Comparison of ENCODE assay signal across 8 cellular contexts in the genomic region with DNA sequence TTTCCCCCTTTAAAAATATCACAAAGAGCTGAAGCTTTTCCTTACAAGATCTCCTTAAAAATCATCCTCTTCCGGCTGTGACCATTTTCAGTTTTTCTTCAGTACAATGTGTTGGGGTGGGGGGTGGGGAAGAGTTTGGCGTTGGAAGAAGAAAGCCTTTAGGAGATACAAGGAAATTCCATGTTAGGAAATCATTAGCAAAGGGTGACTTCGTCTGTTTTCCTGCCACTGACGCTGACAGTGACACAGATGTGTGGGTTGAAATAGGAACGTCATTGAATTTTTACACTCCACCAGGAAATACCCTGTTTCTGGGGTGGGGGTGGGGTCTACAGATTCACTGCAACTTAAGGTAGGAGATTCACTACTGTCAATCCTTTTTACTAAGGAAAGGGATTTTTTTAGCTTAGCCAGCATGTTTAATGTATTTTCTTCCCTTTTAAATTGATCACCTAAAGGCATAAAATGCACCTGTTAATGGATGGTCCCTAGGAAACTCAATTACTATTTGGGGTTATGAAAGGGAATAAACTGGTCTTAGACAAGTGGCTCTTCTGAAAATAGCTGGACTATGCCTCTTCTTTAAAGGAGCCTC. TPM values are rescaled to one million over a fixed set of nuclear protein-coding genes. Genes with fewer than 3 reads are reported as not detected.
DNase-seq lines count a peak whose midpoint lies in the region; ATAC-seq and TF ChIP-seq lines count a peak whose summit lies in the region.

No MANE protein-coding gene starts in this region.

- H3K4me1 ChIP-seq in A673 (ENCODE audit: insufficient read depth, low read length, poor library complexity, severe bottlenecking) = peaks cover 3% of the 10 kb centered on the region
- H3K4me1 ChIP-seq in naive thymus-derived CD4-positive, alpha-beta T cell (ENCODE audit: control insufficient read depth in 2 of 2, insufficient read depth in 2 of 2, low read length in 2 of 2) = peaks cover 0 to under 1% of the 10 kb centered on the region in 2 donors

- H3K27ac ChIP-seq in A673 (ENCODE audit: low read depth, low read length, poor library complexity, severe bottlenecking) = peak overlapping the region; percentile 70
- no peak overlapping the region for H3K27ac ChIP-seq in naive thymus-derived CD4-positive, alpha-beta T cell (ENCODE audit: low read depth, low read length)

- ATAC-seq in naive thymus-derived CD4-positive, alpha-beta T cell = no peak

- TF ChIP-seq CTCF in A673 (conservative IDR thresholded peaks at IDR 0.05; ENCODE audit: low read depth, low read length) = no peak

- H3K4me3 Mint-ChIP-seq in naive thymus-derived CD4-positive, alpha-beta T cell = peak overlapping the region in 9 of 10 donors; percentile 81 to 96 (median 87)

- peaks cover 9% of the 10 kb centered on the region for H3K27me3 ChIP-seq in A673 (replicated peaks; ENCODE audit: insufficient read depth, low read depth, low read length, poor library complexity)
- no peaks in the 10 kb centered on the region for H3K27me3 ChIP-seq in naive thymus-derived CD4-positive, alpha-beta T cell (ENCODE audit: control insufficient read depth in 2 of 2, insufficient read depth in 2 of 2, low read length in 2 of 2)

- DNase-seq in A673 (ENCODE audit: low spot score) (peak; percentile 30), HCEC 1CT (peak; percentile 39), dermis blood vessel endothelial cell (peak; percentile 39), NCI-H2107 (lab: John Stamatoyannopoulos, UW) (no peak), cortex of kidney (lab: John Stamatoyannopoulos, UW) (no peak), SHP77 (lab: John Stamatoyannopoulos, UW) (no peak)
- peak in 1 of 9 donors; percentile 55 for DNase-seq in naive thymus-derived CD4-positive, alpha-beta T cell
- DNase-seq in effector CD4-positive, alpha-beta T cell = no peak

- POLR2A ChIA-PET in A673 (lab: Charles Lee; ENCODE audit: low non-redundant PET) = no interaction called here
- POLR2A ChIA-PET in naive thymus-derived CD4-positive, alpha-beta T cell (lab: Charles Lee) = interaction anchor here (0.6 kb wide), 1 partner anchor 429 kb away, joined by 3 read pairs; a partner anchor contains a TSS

- CTCF ChIA-PET in A673 (lab: Charles Lee) = no interaction called here
- CTCF ChIA-PET in naive thymus-derived CD4-positive, alpha-beta T cell (lab: Charles Lee) = interaction anchor here (1.4 kb wide), 1 partner anchor 220 kb away, joined by 3 read pairs; no protein-coding TSS in a partner anchor

- peaks cover 0 to 5% (median 0%) of the 10 kb centered on the region in 5 donors for H3K36me3 Mint-ChIP-seq in naive thymus-derived CD4-positive, alpha-beta T cell

- H3K27me3 Mint-ChIP-seq in naive thymus-derived CD4-positive, alpha-beta T cell = peaks cover 0 to 7% (median 5%) of the 10 kb centered on the region in 5 donors

- peaks cover 0 to 19% (median 17%) of the 10 kb centered on the region in 7 donors for H3K4me1 Mint-ChIP-seq in naive thymus-derived CD4-positive, alpha-beta T cell

- H3K27ac Mint-ChIP-seq in naive thymus-derived CD4-positive, alpha-beta T cell = peak overlapping the region in 3 of 9 donors; percentile 49 to 77 (median 55)

- intact Hi-C loops in A673 (cut with micrococcal nuclease; ENCODE audit: unreplicated experiment) = loop anchor here (5.0 kb wide), 2 partner anchors 80 to 220 kb away; no protein-coding TSS in a partner anchor
- intact Hi-C loops in naive thymus-derived CD4-positive, alpha-beta T cell (cut with micrococcal nuclease) = loop anchor here in 1 of 2 donors (10.0 kb wide), 4 partner anchors 432 to 862 kb away; a partner anchor contains a TSS

- peak overlapping the region; percentile 53 for H3K4me3 ChIP-seq in A673 (ENCODE audit: low read depth, low read length, poor library complexity, severe bottlenecking)
- no peak overlapping the region for H3K4me3 ChIP-seq in naive thymus-derived CD4-positive, alpha-beta T cell (ENCODE audit: low read length)

- BruUV-seq in A673 (replicated peaks; lab: Mats Ljungman, UMichigan) = no TSS peak

- H3K36me3 ChIP-seq in A673 (ENCODE audit: insufficient read depth, low read length, poor library complexity, severe bottlenecking) = no peaks in the 10 kb centered on the region
- no peaks in the 10 kb centered on the region for H3K36me3 ChIP-seq in naive thymus-derived CD4-positive, alpha-beta T cell (ENCODE audit: control insufficient read depth in 2 of 3, insufficient read depth in 3 of 3, low read length in 3 of 3)

- H3K9me3 ChIP-seq in A673 (ENCODE audit: low read depth, low read length, poor library complexity, severe bottlenecking) = no peaks in the 10 kb centered on the region
- no peaks in the 10 kb centered on the region for H3K9me3 ChIP-seq in naive thymus-derived CD4-positive, alpha-beta T cell (ENCODE audit: control insufficient read depth in 2 of 3, low read length in 3 of 3)

- no peaks in the 10 kb centered on the region for H3K9me3 Mint-ChIP-seq in naive thymus-derived CD4-positive, alpha-beta T cell

RNA-seq across cellular contexts. Expression of a gene that starts 3.9 kb away (rescaled TPM):
- total RNA-seq in A673 (2021) = 3.2 and 4.0 TPM in 2 replicates
- total RNA-seq in dermis blood vessel endothelial cell = 0.85 and 1.4 TPM in 2 replicates
- 1 to 10 TPM in 2 of 5 experiments, under 1 TPM in 3; 0.14 to 8.9 (median 0.46) TPM for total RNA-seq in naive thymus-derived CD4-positive, alpha-beta T cell
- polyA plus RNA-seq in naive thymus-derived CD4-positive, alpha-beta T cell = under 1 TPM in 1 of 2 donors, not detected in 1; 0.13 TPM

Comparison
In these comparisons a context has a peak if more than half of its experiments do, and no peak if none do; other contexts are left out.
1. DNase-seq: peak in A673 (single experiment), HCEC 1CT (single experiment) and dermis blood vessel endothelial cell (single experiment); none in NCI-H2107 (single experiment), cortex of kidney (single experiment), SHP77 (0 of 2) and effector CD4-positive, alpha-beta T cell (single experiment).